In the genomic region with DNA sequence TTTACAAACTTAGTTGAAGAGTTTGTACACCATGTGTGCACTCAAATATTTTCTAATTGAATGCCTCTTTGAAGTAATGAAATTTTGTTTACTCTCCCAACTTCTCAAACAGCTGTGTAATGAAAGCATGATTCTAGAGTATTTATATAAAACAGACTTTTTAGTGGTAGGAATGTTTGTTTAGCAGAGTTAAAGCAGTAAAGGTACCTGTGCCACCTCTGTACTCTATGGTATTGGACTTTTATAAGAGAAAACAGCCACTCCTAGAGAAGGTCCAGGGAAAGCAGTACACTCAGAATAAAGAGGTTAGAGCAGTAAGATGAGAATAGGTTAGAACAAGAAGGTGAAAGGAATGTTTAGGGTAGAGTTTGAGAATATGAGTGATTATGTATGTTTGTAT, we compare ENCODE assay signal across 26 cellular contexts.
"Had no signal": no experiment of that assay in that cellular context is flagged by ENCODE, and none has a peak within 500 bp of the region (broad histone marks: within the 10 kb centered on the region; RNA-seq: fewer than 3 reads in every experiment).

No MANE protein-coding gene starts in this region.

- H3K4me3 ChIP-seq: adrenal gland, SJCRH30, SK-N-MC had no signal

- H3K27ac ChIP-seq: adrenal gland, KMS-11, SJCRH30, SK-N-MC had no signal

- H3K4me1 ChIP-seq: adrenal gland, SJCRH30 had no signal

- DNase-seq: activated CD4-positive, alpha-beta memory T cell treated with anti-CD3 and anti-CD28 coated beads for 36 hours; activated CD4-positive, alpha-beta T cell treated with anti-CD3 and anti-CD28 coated beads for 36 hours; activated CD4-positive, alpha-beta T cell treated with anti-CD3 and anti-CD28 coated beads, Interleukin-2, amount 50 U/mL, for 1 hour; activated CD8-positive, alpha-beta memory T cell treated with anti-CD3 and anti-CD28 coated beads, Interleukin-2, amount 50 U/mL, for 4 hours; activated gamma-delta T cell treated with Interleukin-2 at 50 U/mL for 16 hours; activated naive CD4-positive, alpha-beta T cell treated with anti-CD3 and anti-CD28 coated beads for 36 hours; activated T-cell treated with anti-CD3 and anti-CD28 coated beads for 4 hours; activated T-cell treated with anti-CD3 and anti-CD28 coated beads, Interleukin-2, amount 50 U/mL, for 4 hours; caudate nucleus; MM.1S; MV-4-11; NCI-H1092; NCI-H1436 treated with DMSO at 0.1 percent for 48 hours; NCI-H1694 treated with DMSO at 0.1 percent for 48 hours; NCI-H2029; NCI-H345; NCI-H524 treated with DMSO at 0.1 percent for 48 hours; NK-92 treated with Interleukin-12 subunit alpha and Interleukin-12 subunit beta, amount 100 ng/mL, for 24 hours; SHP77; SJCRH30 had no signal

- H3K4me2 ChIP-seq: KMS-11 had no signal

- H3K36me3 ChIP-seq: adrenal gland, SJCRH30 had no signal

- ATAC-seq: activated CD4-positive, alpha-beta T cell treated with anti-CD3 and anti-CD28 coated beads for 36 hours; activated CD4-positive, CD25-positive, alpha-beta regulatory T cell treated with anti-CD3 and anti-CD28 coated beads, Interleukin-2, amount 50 U/mL, for 24 hours; activated naive CD4-positive, alpha-beta T cell treated with anti-CD3 and anti-CD28 coated beads, Interleukin-2, amount 50 U/mL, for 72 hours; activated T-cell treated with anti-CD3 and anti-CD28 coated beads, Interleukin-2, amount 50 U/mL, for 4 hours; WTC11 had no signal

- H3K9me3 ChIP-seq: adrenal gland, SJCRH30 had no signal

- H3K27me3 ChIP-seq: adrenal gland, SJCRH30 had no signal
